In genomic region chr5:134500699-134501430, GRCh38 we compare ENCODE assay signal across 22 cellular contexts. TPM values are rescaled to one million over a fixed set of nuclear protein-coding genes. Genes with fewer than 3 reads are reported as not detected.
DNase-seq lines count a peak whose midpoint lies in the region; FAIRE-seq and TF ChIP-seq lines count a peak whose summit lies in the region.
"Had no signal": no experiment of that assay in that cellular context is flagged by ENCODE, and none has a peak within 500 bp of the region (broad histone marks: within the 10 kb centered on the region; RNA-seq: fewer than 3 reads in every experiment).

No MANE protein-coding gene starts in this region.

- H3K9me3 ChIP-seq in H1 (ENCODE audit: insufficient read depth in 2 of 2, low read depth in 1 of 2, low read length in 1 of 2) = no peaks in the 10 kb centered on the region
- no peaks in the 10 kb centered on the region for H3K9me3 ChIP-seq in trophoblast cell (ENCODE audit: insufficient read depth, low read depth, low read length)
- no peaks in the 10 kb centered on the region for H3K9me3 ChIP-seq in esophagus muscularis mucosa
- H3K9me3 ChIP-seq: BLaER1, Caco-2 had no signal

- POLR2A ChIA-PET in H1 (lab: Charles Lee; ENCODE audit: partially characterized antibody) = interaction anchor here (0.7 to 4.1 kb wide), 6 partner anchors 11 to 73 kb away, joined by 3 to 22 read pairs (median 4); partner anchors contain the start of gene JADE2
- POLR2A ChIA-PET in GM10248 (lab: Yijun Ruan, JAX) = interaction anchor here (0.6 kb wide), 1 partner anchor 106 kb away, joined by 3 read pairs; no protein-coding TSS in a partner anchor

- no peaks in the 10 kb centered on the region for H4K20me1 ChIP-seq in H1 (replicated peaks in 1 of 2; ENCODE audit: control insufficient read depth in 1 of 2, insufficient read depth in 2 of 2, low read length in 2 of 2)
- H4K20me1 ChIP-seq: BLaER1 had no signal

- no peak overlapping the region for H3K4ac ChIP-seq in H1 (replicated peaks; ENCODE audit: insufficient read length, low read depth, low read length)
- no peak overlapping the region for H3K4ac ChIP-seq in trophoblast cell (ENCODE audit: low read depth, low read length)

- intact Hi-C loops in esophagus muscularis mucosa (cut with DNase I) = no loop called here

- H3K27me3 ChIP-seq in H1 (replicated peaks in 1 of 4; ENCODE audit: control insufficient read depth in 3 of 4, extremely low read depth in 1 of 4, insufficient read depth in 3 of 4, low read length in 3 of 4) = no peaks in the 10 kb centered on the region
- no peaks in the 10 kb centered on the region for H3K27me3 ChIP-seq in trophoblast cell (ENCODE audit: insufficient read depth, low read length)
- H3K27me3 ChIP-seq in esophagus muscularis mucosa = no peaks in the 10 kb centered on the region

- H3K79me1 ChIP-seq in H1 (ENCODE audit: low read depth, low read length) = no peaks in the 10 kb centered on the region
- peaks cover 20% of the 10 kb centered on the region for H3K79me1 ChIP-seq in trophoblast cell (ENCODE audit: low read length)

- H3K27ac ChIP-seq in H1 (ENCODE audit: low read depth, low read length) (no peak overlapping the region), trophoblast cell (ENCODE audit: low read depth, low read length) (no peak overlapping the region), esophagus muscularis mucosa (replicated peaks in 1 of 4) (no peak overlapping the region)
- H3K27ac ChIP-seq: BLaER1, SK-N-MC had no signal

- CTCF ChIA-PET in H1 (lab: Charles Lee; ENCODE audit: partially characterized antibody) = interaction anchor here (0.8 to 4.6 kb wide), 7 partner anchors 9 to 126 kb away, joined by 3 to 21 read pairs (median 6); no protein-coding TSS in a partner anchor
- CTCF ChIA-PET in GM10248 (lab: Yijun Ruan, JAX) = interaction anchor here (1.0 to 3.0 kb wide), 8 partner anchors 15 to 89 kb away, joined by 3 to 11 read pairs (median 4); partner anchors contain the start of gene CDKN2AIPNL

- H4K12ac ChIP-seq in trophoblast cell (ENCODE audit: low read depth, low read length) = no peak overlapping the region

- TF ChIP-seq POLR2A in H1 (IDR thresholded peaks at IDR 0.05; ENCODE audit: control extremely low read depth in 1 of 2, low read depth in 2 of 2, low read length in 2 of 2) (no peak), esophagus muscularis mucosa (IDR thresholded peaks at IDR 0.05; ENCODE audit: low read depth) (no peak)

- H2BK120ac ChIP-seq in H1 (replicated peaks; ENCODE audit: low read depth, low read length) (no peak overlapping the region), trophoblast cell (ENCODE audit: insufficient read depth, low read length, poor library complexity) (no peak overlapping the region)

- no peak overlapping the region for H3K56ac ChIP-seq in H1 (replicated peaks; ENCODE audit: insufficient read length, low read depth, low read length)

- H2AFZ ChIP-seq in H1 (ENCODE audit: low read length) (no peak overlapping the region), trophoblast cell (ENCODE audit: insufficient read depth, low read length, poor library complexity) (no peak overlapping the region)

- H2BK12ac ChIP-seq in H1 (ENCODE audit: low read depth, low read length) (0 out of 2 replicates have a peak overlapping the region, but pooled peaks have one; percentile 91), trophoblast cell (ENCODE audit: low read length) (no peak overlapping the region)

- H4K8ac ChIP-seq in H1 (ENCODE audit: extremely low read depth, insufficient read depth, low read length) = no peak overlapping the region
- H4K8ac ChIP-seq in trophoblast cell (ENCODE audit: low read depth, low read length) = no peak overlapping the region

- H3K18ac ChIP-seq in H1 (ENCODE audit: extremely low read depth, low read length) (no peak overlapping the region), trophoblast cell (ENCODE audit: low read length) (no peak overlapping the region)

- H3K79me2 ChIP-seq in H1 (ENCODE audit: control insufficient read depth in 1 of 2, insufficient read depth in 2 of 2, low read length in 2 of 2) = no peaks in the 10 kb centered on the region
- H3K79me2 ChIP-seq in trophoblast cell (ENCODE audit: control insufficient read depth, insufficient read depth, low read length, poor library complexity) = no peaks in the 10 kb centered on the region

- TF ChIP-seq CTCF in AG10803 (conservative IDR thresholded peaks at IDR 0.05; ENCODE audit: low read length) = no peak
- TF ChIP-seq CTCF in H1 (IDR thresholded peaks at IDR 0.05; ENCODE audit: control extremely low read depth in 1 of 3, insufficient read depth in 1 of 3, low read depth in 1 of 3, low read length in 3 of 3) = no peak
- TF ChIP-seq CTCF in esophagus muscularis mucosa (IDR thresholded peaks at IDR 0.05) = no peak
- no peak for TF ChIP-seq CTCF in GM10248 (IDR thresholded peaks at IDR 0.05; ENCODE audit: control extremely low read depth, extremely low read depth, low read depth, missing control alignments)

- H3K4me1 ChIP-seq in H1 (replicated peaks in 1 of 4; ENCODE audit: control insufficient read depth in 3 of 4, insufficient read depth in 4 of 4, low read length in 3 of 4) (peaks cover 3 to 7% (median 4%) of the 10 kb centered on the region in 4 experiments; a peak in 5 of 7 replicates), trophoblast cell (ENCODE audit: control insufficient read depth in 1 of 2, insufficient read depth in 2 of 2, low read length in 2 of 2) (peaks cover 24 to 27% of the 10 kb centered on the region in 2 experiments), esophagus muscularis mucosa (peaks cover 19 to 30% (median 25%) of the 10 kb centered on the region in 4 donors)

- 88% methylated on average over 17 of the region's 17 CpGs; no CpG with 5 or more reads in 1 of the 2 experiments for WGBS in H1 (ENCODE audit: extremely low coverage in 1 of 2, insufficient coverage in 1 of 2, insufficient read length in 1 of 2, insufficient replicate concordance in 2 of 2, low coverage in 1 of 2, low lambda C conversion rate in 2 of 2, missing lambda C conversion rate in 1 of 2), 2 experiments
- no CpG with 5 or more reads among the region's 17 CpGs for WGBS in trophoblast cell (ENCODE audit: extremely low coverage, insufficient coverage, insufficient read length)
- 94% methylated on average over 17 of the region's 17 CpGs for WGBS in esophagus muscularis mucosa

- no peak overlapping the region for H3K4me3 ChIP-seq in AG10803 (ENCODE audit: low read length)
- H3K4me3 ChIP-seq in H1 (ENCODE audit: extremely low read depth in 1 of 4, insufficient read depth in 2 of 4, low read depth in 3 of 4, low read length in 4 of 4) = no peak overlapping the region
- no peak overlapping the region for H3K4me3 ChIP-seq in trophoblast cell (ENCODE audit: low read depth, low read length)
- H3K4me3 ChIP-seq in esophagus muscularis mucosa = no peak overlapping the region
- H3K4me3 ChIP-seq: BLaER1, SK-N-MC had no signal

- H3K36me3 ChIP-seq in H1 (ENCODE audit: control insufficient read depth in 2 of 4, insufficient read depth in 4 of 4, low read length in 3 of 4) (no peaks in the 10 kb centered on the region), trophoblast cell (ENCODE audit: control insufficient read depth in 1 of 2, insufficient read depth in 2 of 2, low read length in 2 of 2) (no peaks in the 10 kb centered on the region), esophagus muscularis mucosa (no peaks in the 10 kb centered on the region)
- H3K36me3 ChIP-seq: BLaER1 had no signal

- H3K23ac ChIP-seq in H1 (ENCODE audit: insufficient read length) = no peak overlapping the region
- H3K23ac ChIP-seq in trophoblast cell (ENCODE audit: low read length) = no peak overlapping the region

- H2BK5ac ChIP-seq in H1 (ENCODE audit: low read depth, low read length) = no peak overlapping the region; the same call in 1 of the 2 replicates
- no peak overlapping the region for H2BK5ac ChIP-seq in trophoblast cell (ENCODE audit: low read depth, low read length, poor library complexity)

- FAIRE-seq in H1 (lab: Jason Lieb, UNC) = no peak
- FAIRE-seq: GM12892, H54 had no signal

- no peaks in the 10 kb centered on the region for H3K23me2 ChIP-seq in H1 (ENCODE audit: low read depth, low read length)

- H2AK5ac ChIP-seq in H1 (ENCODE audit: low read depth, low read length) (no peak overlapping the region), trophoblast cell (ENCODE audit: low read length) (no peak overlapping the region)

- H4K91ac ChIP-seq in H1 (replicated peaks; ENCODE audit: insufficient read length, low read length) (no peak overlapping the region), trophoblast cell (ENCODE audit: low read depth, low read length) (no peak overlapping the region)

- no peak for TF ChIP-seq EP300 in H1 (IDR thresholded peaks at IDR 0.05; ENCODE audit: borderline replicate concordance in 1 of 2, low read depth in 2 of 2, low read length in 2 of 2)
- no peak for TF ChIP-seq EP300 in esophagus muscularis mucosa (IDR thresholded peaks at IDR 0.05)

- H3K14ac ChIP-seq in H1 (ENCODE audit: insufficient read length) (no peak overlapping the region), trophoblast cell (ENCODE audit: low read length) (no peak overlapping the region)

- H3K4me2 ChIP-seq in H1 (ENCODE audit: insufficient read depth in 1 of 2, low read depth in 2 of 2, low read length in 2 of 2) = no peak overlapping the region
- no peak overlapping the region for H3K4me2 ChIP-seq in trophoblast cell (ENCODE audit: low read length)

- no peak overlapping the region for H3K9ac ChIP-seq in H1 (replicated peaks in 1 of 4; ENCODE audit: extremely low read depth in 1 of 4, low read depth in 3 of 4, low read length in 3 of 4)
- no peak overlapping the region for H3K9ac ChIP-seq in trophoblast cell (ENCODE audit: low read length)
- H3K9ac ChIP-seq: BLaER1 had no signal

- DNase-seq in AG10803 (ENCODE audit: low read depth) = peak; percentile 8
- peak; percentile 72 for DNase-seq in H4 (ENCODE audit: low spot score)
- no peak for DNase-seq in H1 (ENCODE audit: low read depth in 1 of 2, low spot score in 2 of 2)
- DNase-seq in trophoblast cell = peak; percentile 70 to 84
- DNase-seq in esophagus muscularis mucosa (ENCODE audit: extremely low spot score) = no peak
- DNase-seq in cerebellar nuclear complex (lab: John Stamatoyannopoulos, UW) = no peak
- no peak for DNase-seq in GM10248 (ENCODE audit: extremely low spot score)
- DNase-seq: CD4-positive, alpha-beta memory T cell; DMS 273 treated with DMSO at 0.1 percent for 48 hours; DMS79 treated with DMSO at 0.1 percent for 48 hours; Kasumi-1; NCI-H1694 treated with DMSO at 0.1 percent for 48 hours; NCI-H2081 treated with DMSO at 0.1 percent for 48 hours; NCI-H446 treated with DMSO at 0.1 percent for 48 hours; NCI-H526 treated with DMSO at 0.1 percent for 48 hours; PC-3; SHP77 treated with DMSO at 0.1 percent for 48 hours had no signal

- TF ChIP-seq RAD21 in H1 (IDR thresholded peaks at IDR 0.05 in 1 of 2, conservative IDR thresholded peaks at IDR 0.05 in 1 of 2; ENCODE audit: low read depth in 2 of 2, low read length in 2 of 2) = no peak

- no peak overlapping the region for H2BK15ac ChIP-seq in H1 (ENCODE audit: low read length)

- H4K5ac ChIP-seq in H1 (ENCODE audit: insufficient read length, low read depth, low read length) = no peak overlapping the region

- no peak overlapping the region for H2BK20ac ChIP-seq in H1 (ENCODE audit: low read length)

RNA-seq across cellular contexts. Expression of gene JADE2, which starts 24.6 kb away (rescaled TPM):
- 17.9 and 18.1 TPM in 2 replicates for total RNA-seq in H4 (2014; rRNA removed; shearing (Covaris generic))
- 55.8 and 59.4 TPM in 2 replicates for total RNA-seq in H1 (2021; fragmentation: NEBNext Ultra II Directional; extraction: Animal tissue kit (Norgen Biotek cat#: 25700))
- 19.2 and 21.9 TPM in 2 replicates for polyA plus RNA-seq in H1 (2011; rRNA removed)
- polyA plus RNA-seq in H1 (2011; cell fraction: cytosol; rRNA removed) = 19.5 TPM
- 28.6 TPM for polyA plus RNA-seq in H1 (2011; cell fraction: nucleus; rRNA removed)
- 15.9 to 23.0 TPM (median 22.1 TPM) in 4 replicates for polyA plus RNA-seq in H1 (2012, experiment 1 of 2)
- polyA plus RNA-seq in H1 (2012, experiment 2 of 2) = 19.7 TPM
- polyA plus RNA-seq in H1 (2013, experiment 1 of 2) = 14.6 TPM
- 14.5 TPM for polyA plus RNA-seq in H1 (2013, experiment 2 of 2)
- polyA minus RNA-seq in H1 (2011; rRNA and poly(A)+ RNA removed) = 42.6 and 49.2 TPM in 2 replicates
- 24.7 TPM for polyA minus RNA-seq in H1 (2011; cell fraction: cytosol; rRNA and poly(A)+ RNA removed)
- 26.6 TPM for polyA minus RNA-seq in H1 (2011; cell fraction: nucleus; rRNA and poly(A)+ RNA removed)
- 3.8 TPM in 2 replicates for polyA plus RNA-seq in trophoblast cell (2013)
- 10 to 100 TPM; 55.5 to 95.5 (median 77.1) TPM for total RNA-seq in esophagus muscularis mucosa

Comparison
In these comparisons a context has a peak if more than half of its experiments do, and no peak if none do; other contexts are left out.
1. DNase-seq: peak in AG10803 (single experiment), H4 (single experiment) and trophoblast cell (2 of 2); none in H1 (0 of 2), esophagus muscularis mucosa (single experiment), cerebellar nuclear complex (0 of 2) and GM10248 (single experiment).